Comparison of ENCODE assay signal across 13 cellular contexts in the genomic region with DNA sequence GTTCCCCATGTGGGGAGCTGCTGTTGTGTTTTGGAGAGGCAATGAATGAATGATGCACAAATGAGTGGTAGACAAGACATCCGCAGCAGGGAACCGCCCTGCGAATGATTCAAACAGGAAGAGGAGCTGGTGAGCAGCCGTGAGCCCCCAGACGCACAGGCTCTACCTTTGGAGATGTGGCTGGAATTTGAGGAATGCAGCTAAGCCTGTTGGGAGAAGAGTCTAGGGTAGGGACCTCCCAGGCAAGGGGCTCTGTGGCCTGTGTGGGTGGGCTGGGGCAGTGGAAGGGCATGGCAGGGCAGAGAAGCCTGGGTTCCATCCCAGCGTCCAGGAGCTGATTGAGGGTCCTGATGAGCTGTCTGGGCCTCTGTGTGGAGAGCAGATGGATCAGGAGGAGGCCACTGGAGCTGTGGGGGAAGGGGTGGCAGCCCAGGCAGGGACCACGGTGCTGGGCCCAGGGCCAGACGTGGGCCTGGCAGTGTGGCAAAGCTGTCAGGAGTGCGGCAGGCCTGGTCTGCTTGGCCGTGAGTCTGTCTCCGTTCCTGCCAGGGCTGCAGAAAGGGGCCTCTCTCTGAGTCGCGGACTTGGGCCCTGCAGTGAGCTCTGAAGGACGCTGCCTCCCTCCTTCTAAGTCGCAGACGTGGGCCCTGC. TPM values are rescaled to one million over a fixed set of nuclear protein-coding genes. Genes with fewer than 3 reads are reported as not detected.
DNase-seq lines count a peak whose midpoint lies in the region; ATAC-seq and TF ChIP-seq lines count a peak whose summit lies in the region.
"Had no signal": no experiment of that assay in that cellular context is flagged by ENCODE, and none has a peak within 500 bp of the region (broad histone marks: within the 10 kb centered on the region; RNA-seq: fewer than 3 reads in every experiment).

No MANE protein-coding gene starts in this region.

- no peak for DNase-seq in activated naive CD4-positive, alpha-beta T cell treated with anti-CD3 and anti-CD28 coated beads, Interleukin-2, amount 50 U/mL, for 72 hours (ENCODE audit: low spot score in 2 of 2)
- no peak for DNase-seq in activated naive CD4-positive, alpha-beta T cell treated with anti-CD3 and anti-CD28 coated beads for 36 hours
- DNase-seq in chondrocyte (ENCODE audit: low spot score) = peak; percentile 72
- DNase-seq in kidney glomerular epithelial cell (lab: John Stamatoyannopoulos, UW) = peak; percentile 1
- no peak for DNase-seq in upper lobe of left lung
- DNase-seq in DMS153 (lab: John Stamatoyannopoulos, UW) = no peak
- no peak for DNase-seq in body of pancreas
- no peak for DNase-seq in AML-193 (lab: John Stamatoyannopoulos, UW)
- DNase-seq: cortex of kidney, hippocampal formation, NCI-H2171 treated with DMSO at 0.1 percent for 48 hours, SHP77 had no signal

- H3K36me3 Mint-ChIP-seq in activated naive CD4-positive, alpha-beta T cell treated with anti-CD3 and anti-CD28 coated beads, Interleukin-2, amount 50 U/mL, for 72 hours = peaks cover under 1 to 11% of the 10 kb centered on the region in 2 donors
- peaks cover 13% of the 10 kb centered on the region for H3K36me3 Mint-ChIP-seq in activated naive CD4-positive, alpha-beta T cell treated with anti-CD3 and anti-CD28 coated beads for 36 hours (ENCODE audit: low read depth)
- peaks cover 37% of the 10 kb centered on the region for H3K36me3 Mint-ChIP-seq in chondrocyte (ENCODE audit: low read depth)

- H3K9me3 ChIP-seq in upper lobe of left lung = no peaks in the 10 kb centered on the region
- H3K9me3 ChIP-seq in body of pancreas = no peaks in the 10 kb centered on the region
- H3K9me3 ChIP-seq: A549 had no signal

- intact Hi-C loops in activated naive CD4-positive, alpha-beta T cell treated with anti-CD3 and anti-CD28 coated beads for 36 hours (cut with micrococcal nuclease) = no loop called here
- intact Hi-C loops in body of pancreas (cut with DNase I) = no loop called here

- CTCF ChIA-PET in activated naive CD4-positive, alpha-beta T cell treated with anti-CD3 and anti-CD28 coated beads for 36 hours (lab: Charles Lee) = interaction anchor here (0.7 kb wide), 1 partner anchor 412 kb away, joined by 4 read pairs; no protein-coding TSS in a partner anchor

- no peaks in the 10 kb centered on the region for H3K4me1 Mint-ChIP-seq in activated naive CD4-positive, alpha-beta T cell treated with anti-CD3 and anti-CD28 coated beads for 36 hours (ENCODE audit: low read depth)
- H3K4me1 Mint-ChIP-seq in chondrocyte (ENCODE audit: low read depth) = no peaks in the 10 kb centered on the region

- no peak overlapping the region for H3K27ac ChIP-seq in upper lobe of left lung
- no peak overlapping the region for H3K27ac ChIP-seq in body of pancreas
- H3K27ac ChIP-seq: A549 had no signal

- H3K4me3 ChIP-seq in upper lobe of left lung (no peak overlapping the region), body of pancreas (no peak overlapping the region)
- H3K4me3 ChIP-seq: A549 had no signal

- H3K27me3 ChIP-seq in upper lobe of left lung (no peaks in the 10 kb centered on the region), body of pancreas (no peaks in the 10 kb centered on the region)

- no peaks in the 10 kb centered on the region for H3K27me3 Mint-ChIP-seq in activated naive CD4-positive, alpha-beta T cell treated with anti-CD3 and anti-CD28 coated beads for 36 hours (ENCODE audit: low read depth)
- H3K27me3 Mint-ChIP-seq in chondrocyte (ENCODE audit: low read depth) = no peaks in the 10 kb centered on the region

- peak overlapping the region; percentile 40 to 79 for H3K27ac Mint-ChIP-seq in activated naive CD4-positive, alpha-beta T cell treated with anti-CD3 and anti-CD28 coated beads, Interleukin-2, amount 50 U/mL, for 72 hours
- H3K27ac Mint-ChIP-seq in activated naive CD4-positive, alpha-beta T cell treated with anti-CD3 and anti-CD28 coated beads for 36 hours = no peak overlapping the region
- H3K27ac Mint-ChIP-seq in chondrocyte (ENCODE audit: unreplicated experiment) = no peak overlapping the region

- no peak for TF ChIP-seq POLR2A in upper lobe of left lung (IDR thresholded peaks at IDR 0.05)
- TF ChIP-seq POLR2A in body of pancreas (IDR thresholded peaks at IDR 0.05) = no peak

- H3K9me3 Mint-ChIP-seq in activated naive CD4-positive, alpha-beta T cell treated with anti-CD3 and anti-CD28 coated beads, Interleukin-2, amount 50 U/mL, for 72 hours = no peaks in the 10 kb centered on the region
- no peaks in the 10 kb centered on the region for H3K9me3 Mint-ChIP-seq in activated naive CD4-positive, alpha-beta T cell treated with anti-CD3 and anti-CD28 coated beads for 36 hours
- no peaks in the 10 kb centered on the region for H3K9me3 Mint-ChIP-seq in chondrocyte (ENCODE audit: low read depth)

- TF ChIP-seq CTCF in chondrocyte (IDR thresholded peaks at IDR 0.05) = no peak
- TF ChIP-seq CTCF in upper lobe of left lung (IDR thresholded peaks at IDR 0.05) = no peak
- TF ChIP-seq CTCF in body of pancreas (IDR thresholded peaks at IDR 0.05) = no peak

- 84 to 89% methylated on average over 6 to 16 of the region's 16 CpGs for WGBS in upper lobe of left lung, 2 donors
- 75 to 96% methylated on average over 6 to 15 of the region's 16 CpGs for WGBS in body of pancreas, 2 donors

- H3K4me1 ChIP-seq in upper lobe of left lung (peaks cover 0 to 7% (median 2%) of the 10 kb centered on the region in 4 donors), body of pancreas (no peaks in the 10 kb centered on the region)
- H3K4me1 ChIP-seq: A549 had no signal

- no peak for TF ChIP-seq EP300 in upper lobe of left lung (IDR thresholded peaks at IDR 0.05)

- H3K4me3 Mint-ChIP-seq in activated naive CD4-positive, alpha-beta T cell treated with anti-CD3 and anti-CD28 coated beads for 36 hours = no peak overlapping the region
- no peak overlapping the region for H3K4me3 Mint-ChIP-seq in chondrocyte (ENCODE audit: unreplicated experiment)

- H3K36me3 ChIP-seq in upper lobe of left lung (peaks cover 0 to 54% (median 27%) of the 10 kb centered on the region in 4 donors), body of pancreas (replicated peaks in 1 of 2; ENCODE audit: insufficient read depth in 1 of 2, low read depth in 2 of 2) (peaks cover 0 to 9% of the 10 kb centered on the region in 2 donors)

- ATAC-seq in activated naive CD4-positive, alpha-beta T cell treated with anti-CD3 and anti-CD28 coated beads, Interleukin-2, amount 50 U/mL, for 72 hours = no peak
- ATAC-seq in upper lobe of left lung (ENCODE audit: low FRiP score in 2 of 2) (peak; percentile 11 to 12), body of pancreas (no peak)
- ATAC-seq: A549 had no signal

RNA-seq across cellular contexts. Expression of gene DCUN1D2, which starts 41.8 kb away (rescaled TPM):
- 10 to 100 TPM; 18.9 to 36.5 TPM for total RNA-seq in activated naive CD4-positive, alpha-beta T cell treated with anti-CD3 and anti-CD28 coated beads, Interleukin-2, amount 50 U/mL, for 72 hours
- 10 to 100 TPM; 14.3 to 14.7 TPM for total RNA-seq in activated naive CD4-positive, alpha-beta T cell treated with anti-CD3 and anti-CD28 coated beads for 36 hours
- total RNA-seq in chondrocyte = 17.0 to 24.9 TPM (median 19.5 TPM) in 3 replicates
- 10 to 100 TPM; 10.1 to 53.4 (median 26.5) TPM for total RNA-seq in upper lobe of left lung
- total RNA-seq in body of pancreas = 10 to 100 TPM; 12.2 to 14.5 TPM

RNA-seq across cellular contexts. Expression of gene TFDP1, which starts 52.3 kb away (rescaled TPM):
- total RNA-seq in activated naive CD4-positive, alpha-beta T cell treated with anti-CD3 and anti-CD28 coated beads, Interleukin-2, amount 50 U/mL, for 72 hours = 100 to 1,000 TPM in 1 of 2 donors, 10 to 100 TPM in 1; 95.1 to 173 TPM
- 100 to 1,000 TPM; 157 to 161 TPM for total RNA-seq in activated naive CD4-positive, alpha-beta T cell treated with anti-CD3 and anti-CD28 coated beads for 36 hours
- total RNA-seq in chondrocyte = 52.8 to 76.0 TPM (median 54.3 TPM) in 3 replicates
- total RNA-seq in upper lobe of left lung = 10 to 100 TPM; 23.2 to 45.2 (median 37.9) TPM
- 10 to 100 TPM; 16.5 to 22.8 TPM for total RNA-seq in body of pancreas

Comparison
In these comparisons a context has a peak if more than half of its experiments do, and no peak if none do; other contexts are left out.
1. H3K27ac Mint-ChIP-seq: peak in activated naive CD4-positive, alpha-beta T cell treated with anti-CD3 and anti-CD28 coated beads, Interleukin-2, amount 50 U/mL, for 72 hours (2 of 2); none in activated naive CD4-positive, alpha-beta T cell treated with anti-CD3 and anti-CD28 coated beads for 36 hours (single experiment) and chondrocyte (single experiment).
2. ATAC-seq: peak in upper lobe of left lung (2 of 2); none in activated naive CD4-positive, alpha-beta T cell treated with anti-CD3 and anti-CD28 coated beads, Interleukin-2, amount 50 U/mL, for 72 hours (0 of 2) and body of pancreas (single experiment).
3. DNase-seq: peak in chondrocyte (single experiment) and kidney glomerular epithelial cell (single experiment); none in activated naive CD4-positive, alpha-beta T cell treated with anti-CD3 and anti-CD28 coated beads, Interleukin-2, amount 50 U/mL, for 72 hours (0 of 2), activated naive CD4-positive, alpha-beta T cell treated with anti-CD3 and anti-CD28 coated beads for 36 hours (single experiment), upper lobe of left lung (0 of 2), DMS153 (single experiment), body of pancreas (0 of 4) and AML-193 (0 of 2).